26 cellular contexts compared by ENCODE assay signal in the genomic region with DNA sequence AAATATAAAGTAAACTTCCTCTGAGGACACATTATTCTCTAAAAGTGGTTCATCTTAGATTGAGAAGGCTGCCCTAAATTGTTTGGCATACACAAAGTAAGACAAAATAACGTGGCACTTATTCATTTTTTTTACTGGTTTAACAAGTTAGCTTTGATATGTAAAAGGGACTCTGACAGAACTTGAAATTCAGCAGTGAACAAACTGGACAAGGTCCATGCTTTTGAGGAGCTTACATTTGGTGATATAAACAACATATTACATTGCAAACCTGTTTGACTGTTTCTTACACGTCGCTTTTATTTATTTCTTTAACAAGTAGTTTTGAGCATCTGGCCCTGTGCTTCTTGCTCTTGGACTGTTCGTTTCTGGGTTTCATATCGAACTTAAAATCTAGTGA.
"Had no signal": no experiment of that assay in that cellular context is flagged by ENCODE, and none has a peak within 500 bp of the region (broad histone marks: within the 10 kb centered on the region; RNA-seq: fewer than 3 reads in every experiment).

No MANE protein-coding gene starts in this region.

- H3K27ac ChIP-seq: neutrophil, pancreas, prostate gland, right lobe of liver, skin epidermis, stomach, thoracic aorta, thyroid gland, tibial nerve, upper lobe of left lung, vagina had no signal

- DNase-seq: naive B cell; naive thymus-derived CD8-positive, alpha-beta T cell; nephron progenitor cell; nucleus accumbens; pancreas; right cardiac atrium; right lobe of liver; stimulated activated CD4-positive, alpha-beta T cell treated with anti-CD3 and anti-CD28 coated beads, Interleukin-15, amount 100 ng/mL, for 24 hours; stimulated activated CD4-positive, alpha-beta T cell treated with anti-CD3 and anti-CD28 coated beads, Interleukin-2, amount 100 ng/mL, for 24 hours; stimulated activated CD4-positive, alpha-beta T cell treated with anti-CD3 and anti-CD28 coated beads, Interleukin-2, amount 100 ng/mL, for 48 hours; stimulated activated CD4-positive, alpha-beta T cell treated with anti-CD3 and anti-CD28 coated beads, Interleukin-4, amount 100 ng/mL, for 24 hours; stimulated activated naive B cell treated with anti-CD40 and anti-IgM and Interleukin-4, amounts not matched to agents 10 μg/mL and 1 μg/mL and 100 μg/mL, for 72 hours; stimulated activated naive CD4-positive, alpha-beta T cell treated with Interleukin-2 at 50 U/mL for 16 hours; stomach; thyroid gland; trophoblast cell; upper lobe of left lung had no signal

- H3K36me3 ChIP-seq: neutrophil, pancreas, prostate gland, right lobe of liver, stomach, thoracic aorta, thyroid gland, tibial nerve, upper lobe of left lung, vagina had no signal

- ATAC-seq: naive thymus-derived CD8-positive, alpha-beta T cell; natural killer cell treated with Interleukin-12 subunit alpha and Interleukin-12 subunit beta and Interleukin-15 and Interleukin-18, amount 100 ng/mL, for 72 hours; pancreas; right cardiac atrium; right lobe of liver; stimulated activated effector memory CD8-positive, alpha-beta T cell treated with anti-CD3 and anti-CD28 coated beads, Interleukin-12 subunit alpha, Interleukin-12 subunit beta, amount 100 ng/mL, for 72 hours; stimulated activated naive B cell treated with anti-CD40 and anti-IgM and Interleukin-4, amounts not matched to agents 10 μg/mL and 1 μg/mL and 100 μg/mL, for 72 hours had no signal

- H3K9me3 ChIP-seq: neutrophil, pancreas, prostate gland, right lobe of liver, thyroid gland, upper lobe of left lung, vagina had no signal

- H3K4me1 ChIP-seq: pancreas, prostate gland, right lobe of liver, stomach, thyroid gland, tibial nerve, upper lobe of left lung, vagina had no signal

- H3K27me3 ChIP-seq: neutrophil, pancreas, right lobe of liver, stomach, thyroid gland, tibial nerve, upper lobe of left lung, vagina had no signal

- H3K4me3 ChIP-seq: pancreas, prostate gland, right lobe of liver, skin epidermis, smooth muscle cell, stomach, thoracic aorta, thyroid gland, tibial nerve, upper lobe of left lung, vagina had no signal
